8 cellular contexts compared by ENCODE assay signal in the genomic region with DNA sequence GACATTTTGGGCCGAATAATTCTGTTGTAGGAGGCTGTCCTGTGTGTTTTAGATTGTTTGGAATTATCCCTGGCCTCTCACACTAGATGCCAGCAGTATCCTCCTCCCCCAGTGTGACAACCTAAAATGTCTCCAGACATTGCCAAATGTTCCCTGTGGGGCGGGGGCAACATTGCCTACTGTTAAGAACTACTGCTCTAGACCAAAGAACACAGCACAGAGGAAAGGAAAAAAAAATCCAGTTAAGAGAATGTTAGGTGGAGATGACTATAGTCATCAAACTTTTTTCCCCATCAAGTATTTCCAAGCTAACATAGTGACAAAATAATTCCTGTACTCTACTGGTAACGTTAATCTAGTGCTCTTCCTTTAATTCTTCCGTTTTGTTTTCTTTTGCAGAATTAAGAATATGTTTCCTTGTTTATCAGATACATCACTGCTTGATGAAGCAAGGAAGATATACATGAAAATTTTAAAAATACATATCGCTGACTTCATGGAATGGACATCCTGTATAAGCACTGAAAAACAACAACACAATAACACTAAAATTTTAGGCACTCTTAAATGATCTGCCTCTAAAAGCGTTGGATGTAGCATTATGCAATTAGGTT. TPM values are rescaled to one million over a fixed set of nuclear protein-coding genes. Genes with fewer than 3 reads are reported as not detected.
A peak's percentile ranks its signal among the peaks of the same experiment; 100 is the strongest.
DNase-seq lines count a peak whose midpoint lies in the region; ATAC-seq, FAIRE-seq and TF ChIP-seq lines count a peak whose summit lies in the region.

No MANE protein-coding gene starts in this region.

- peak overlapping the region; percentile 10; the same call in 1 of the 2 replicates for H3K9ac ChIP-seq in OCI-LY1 (ENCODE audit: low read length)

- H2AFZ ChIP-seq in OCI-LY1 (ENCODE audit: low read length) = no peak overlapping the region

- H3K36me3 ChIP-seq in OCI-LY1 (ENCODE audit: insufficient read depth, low read length) (peaks cover 40% of the 10 kb centered on the region), small intestine (ENCODE audit: control insufficient read depth in 2 of 2, insufficient read depth in 2 of 2, low read length in 2 of 2) (peaks cover 0 to 4% of the 10 kb centered on the region in 2 donors)

- H3F3A ChIP-seq in OCI-LY1 (ENCODE audit: insufficient read depth, low read length) = peaks cover 12% of the 10 kb centered on the region

- H3K27ac Mint-ChIP-seq in effector memory CD8-positive, alpha-beta T cell = peak overlapping the region; percentile 88 to 100

- no peak for TF ChIP-seq CTCF in OCI-LY1 (IDR thresholded peaks at IDR 0.05; ENCODE audit: low read length)

- peaks cover 92% of the 10 kb centered on the region for H3K36me3 Mint-ChIP-seq in effector memory CD8-positive, alpha-beta T cell (ENCODE audit: insufficient read depth)

- no peak for FAIRE-seq in small intestine (lab: Jason Lieb, UNC)

- DNase-seq in NCI-H2227 treated with DMSO at 0.1 percent for 48 hours (lab: John Stamatoyannopoulos, UW) = peak; percentile 48
- DNase-seq in NCI-H2227 (lab: John Stamatoyannopoulos, UW; ENCODE audit: unreplicated experiment) = no peak
- no peak for DNase-seq in effector memory CD8-positive, alpha-beta T cell
- DNase-seq in small intestine = peak; percentile 40
- DNase-seq in mucosa of gallbladder (ENCODE audit: low spot score) = no peak
- DNase-seq in NCI-H526 treated with DMSO at 0.1 percent for 48 hours (lab: John Stamatoyannopoulos, UW) = no peak

- no peaks in the 10 kb centered on the region for H3K9me3 ChIP-seq in OCI-LY1 (ENCODE audit: low read length)
- H3K9me3 ChIP-seq in small intestine (ENCODE audit: control insufficient read depth, low read depth) = no peaks in the 10 kb centered on the region

- peak overlapping the region; percentile 98 for H3K27ac ChIP-seq in OCI-LY1 (ENCODE audit: low read depth, low read length, poor library complexity, severe bottlenecking)
- peak overlapping the region; percentile 64 to 82 for H3K27ac ChIP-seq in small intestine (ENCODE audit: low read depth in 1 of 2, low read length in 1 of 2)

- H4K20me1 ChIP-seq in OCI-LY1 (ENCODE audit: insufficient read depth, low read length) = no peaks in the 10 kb centered on the region

- H3K4me3 Mint-ChIP-seq in effector memory CD8-positive, alpha-beta T cell = peak overlapping the region; percentile 99

- H3K4me2 ChIP-seq in OCI-LY1 (ENCODE audit: low read length) = peak overlapping the region; percentile 83

- H3K79me2 ChIP-seq in OCI-LY1 (ENCODE audit: insufficient read depth, low read length) = peaks cover 32% of the 10 kb centered on the region

- peak overlapping the region; percentile 88 for H3K4me3 ChIP-seq in OCI-LY1 (ENCODE audit: low read depth, low read length, poor library complexity, severe bottlenecking)
- peak overlapping the region in 1 of 2 donors; percentile 37 for H3K4me3 ChIP-seq in small intestine (ENCODE audit: low read depth in 1 of 2, low read length in 2 of 2)

- H3K4me1 Mint-ChIP-seq in effector memory CD8-positive, alpha-beta T cell (ENCODE audit: low read depth in 2 of 2) = peaks cover 24 to 41% of the 10 kb centered on the region in 2 donors

- no peak for ATAC-seq in effector memory CD8-positive, alpha-beta T cell (replicated peaks)
- ATAC-seq in HG03039 (IDR thresholded peaks at IDR 0.05; ENCODE audit: unreplicated experiment) = no peak

- H3K4me1 ChIP-seq in OCI-LY1 (ENCODE audit: insufficient read depth, low read length, severe bottlenecking) (peaks cover 60% of the 10 kb centered on the region), small intestine (ENCODE audit: control insufficient read depth in 2 of 2, insufficient read depth in 1 of 2, low read depth in 1 of 2, low read length in 1 of 2) (no peaks in the 10 kb centered on the region)

- 6 to 27% (median 20%) methylated on average over 6 of the region's 6 CpGs for WGBS in small intestine, 3 donors

- H3K27me3 ChIP-seq in OCI-LY1 (ENCODE audit: insufficient read depth, low read length) (no peaks in the 10 kb centered on the region), small intestine (ENCODE audit: control insufficient read depth in 2 of 2, insufficient read depth in 2 of 2, low read length in 2 of 2) (no peaks in the 10 kb centered on the region)

- H3K27me3 Mint-ChIP-seq in effector memory CD8-positive, alpha-beta T cell = no peaks in the 10 kb centered on the region

- H3K9me3 Mint-ChIP-seq in effector memory CD8-positive, alpha-beta T cell = no peaks in the 10 kb centered on the region

- H3K9me2 ChIP-seq in OCI-LY1 (ENCODE audit: low read depth, low read length) = no peaks in the 10 kb centered on the region

RNA-seq across cellular contexts. Expression of gene CDKN1B, which starts 3.6 kb away (rescaled TPM):
- 10 to 100 TPM; 33.8 to 62.8 (median 37.6) TPM for polyA plus RNA-seq in small intestine
- total RNA-seq in mucosa of gallbladder = 63.0 TPM

RNA-seq across cellular contexts. Expression of gene GPR19, which starts 24.8 kb away (rescaled TPM):
- under 1 TPM in 1 of 3 donors, not detected in 2; 0.95 TPM for polyA plus RNA-seq in small intestine
- 0.26 TPM for total RNA-seq in mucosa of gallbladder

Comparison
In these comparisons a context has a peak if more than half of its experiments do, and no peak if none do; other contexts are left out.
1. DNase-seq: peak in NCI-H2227 treated with DMSO at 0.1 percent for 48 hours (single experiment) and small intestine (single experiment); none in NCI-H2227 (single experiment), effector memory CD8-positive, alpha-beta T cell (0 of 3), mucosa of gallbladder (single experiment) and NCI-H526 treated with DMSO at 0.1 percent for 48 hours (single experiment).